ENCODE assay signal across 29 cellular contexts in genomic region chr18:48043166-48043565, GRCh38.
DNase-seq lines count a peak whose midpoint lies in the region; ATAC-seq and TF ChIP-seq lines count a peak whose summit lies in the region.
"Had no signal": no experiment of that assay in that cellular context is flagged by ENCODE, and none has a peak within 500 bp of the region (broad histone marks: within the 10 kb centered on the region; RNA-seq: fewer than 3 reads in every experiment).

No MANE protein-coding gene starts in this region.

- H4K20me1 ChIP-seq in SK-N-SH (ENCODE audit: insufficient read depth), result no peaks in the 10 kb centered on the region
- no peaks in the 10 kb centered on the region for H4K20me1 ChIP-seq in hepatocyte (ENCODE audit: insufficient read depth, poor library complexity, severe bottlenecking)
- H4K20me1 ChIP-seq: BLaER1; BLaER1 treated with 17β-estradiol and CSF1 and Interleukin-3, amounts not matched to agents 10 nM and 100 nM had no signal

- CTCF ChIA-PET in SK-N-SH (lab: Yijun Ruan, JAX) (interaction anchor here (0.7 kb wide), 1 partner anchor 12 kb away, joined by 5 read pairs; no protein-coding TSS in a partner anchor), HEK293 (lab: Yijun Ruan, JAX) (interaction anchor here (0.9 kb wide), 2 partner anchors 9 to 402 kb away, joined by 3 read pairs; no protein-coding TSS in a partner anchor)

- H3K4me3 ChIP-seq in SK-N-SH (ENCODE audit: low read depth in 2 of 2, low read length in 1 of 2), result no peak overlapping the region
- H3K4me3 ChIP-seq in HEK293 (ENCODE audit: low read depth, low read length), result no peak overlapping the region
- no peak overlapping the region for H3K4me3 ChIP-seq in hepatocyte
- H3K4me3 ChIP-seq: A549; BLaER1; BLaER1 treated with 17β-estradiol and CSF1 and Interleukin-3, amounts not matched to agents 10 nM and 100 nM had no signal

- WGBS in SK-N-SH (ENCODE audit: low lambda C conversion rate), result 42% methylated on average over 3 of the region's 3 CpGs
- 71% methylated on average over 3 of the region's 3 CpGs for WGBS in hepatocyte (ENCODE audit: low lambda C conversion rate, missing lambda C conversion rate)

- H3K27ac ChIP-seq in SK-N-SH (ENCODE audit: low read depth in 2 of 2, low read length in 1 of 2) (no peak overlapping the region), HEK293 (ENCODE audit: extremely low read depth, low read depth, low read length) (no peak overlapping the region), hepatocyte (no peak overlapping the region)
- H3K27ac ChIP-seq: 22Rv1; A549; BLaER1; BLaER1 treated with 17β-estradiol and CSF1 and Interleukin-3, amounts not matched to agents 10 nM and 100 nM; C4-2B had no signal

- POLR2A ChIA-PET in SK-N-SH (lab: Yijun Ruan, JAX), result no interaction called here
- POLR2A ChIA-PET in HEK293 (lab: Yijun Ruan, JAX), result no interaction called here

- ATAC-seq in SK-N-SH treated with all-trans-retinoic acid at 6 μM for 48 hours, result no peak
- ATAC-seq: A549; CD8-positive, alpha-beta T cell had no signal

- H3K79me2 ChIP-seq in SK-N-SH (ENCODE audit: insufficient read depth), result no peaks in the 10 kb centered on the region
- H3K79me2 ChIP-seq in hepatocyte, result no peaks in the 10 kb centered on the region

- H3K9me3 ChIP-seq in SK-N-SH (no peaks in the 10 kb centered on the region), HEK293 (ENCODE audit: control insufficient read depth, insufficient read depth, low read depth, low read length) (no peaks in the 10 kb centered on the region), hepatocyte (ENCODE audit: low read depth) (no peaks in the 10 kb centered on the region)
- H3K9me3 ChIP-seq: BE2C, Caco-2 had no signal

- no peak overlapping the region for H3K4me2 ChIP-seq in SK-N-SH
- no peak overlapping the region for H3K4me2 ChIP-seq in hepatocyte
- H3K4me2 ChIP-seq: A549; BLaER1; BLaER1 treated with 17β-estradiol and CSF1 and Interleukin-3, amounts not matched to agents 10 nM and 100 nM had no signal

- H3K27me3 ChIP-seq in SK-N-SH (ENCODE audit: insufficient read depth), result no peaks in the 10 kb centered on the region
- no peaks in the 10 kb centered on the region for H3K27me3 ChIP-seq in hepatocyte
- H3K27me3 ChIP-seq: BE2C; BLaER1; BLaER1 treated with 17β-estradiol and CSF1 and Interleukin-3, amounts not matched to agents 10 nM and 100 nM had no signal

- no peak for DNase-seq in SK-N-SH
- DNase-seq in hepatocyte (ENCODE audit: low spot score), result no peak
- DNase-seq: 8988T; ACHN; AML-193; BE2C; C1 segment of cervical spinal cord; Caco-2; Calu3; CD4-positive, alpha-beta memory T cell; CD4-positive, alpha-beta T cell; CD4-positive, CD25-positive, alpha-beta regulatory T cell; CD8-positive, alpha-beta memory T cell; CD8-positive, alpha-beta T cell; COR-L47; DMS 273 treated with DMSO at 0.1 percent for 48 hours; DMS153; DMS53; DMS79; DMS79 treated with DMSO at 0.1 percent for 48 hours; DND-41; EL had no signal

- no peak for TF ChIP-seq RAD21 in SK-N-SH (IDR thresholded peaks at IDR 0.05; ENCODE audit: low read length)

- no peak for TF ChIP-seq CTCF in SK-N-SH (IDR thresholded peaks at IDR 0.05)
- TF ChIP-seq CTCF in HEK293 (tag by site-specific recombination; IDR thresholded peaks at IDR 0.05), result no peak
- TF ChIP-seq CTCF in hepatocyte (IDR thresholded peaks at IDR 0.05; ENCODE audit: poor library complexity), result no peak

- no peaks in the 10 kb centered on the region for H3F3A ChIP-seq in SK-N-SH (replicated peaks; ENCODE audit: insufficient read depth)

- H3K9ac ChIP-seq in SK-N-SH, result no peak overlapping the region
- H3K9ac ChIP-seq: BLaER1; BLaER1 treated with 17β-estradiol and CSF1 and Interleukin-3, amounts not matched to agents 10 nM and 100 nM had no signal

- H2AFZ ChIP-seq in SK-N-SH (ENCODE audit: low read depth) (no peak overlapping the region), hepatocyte (no peak overlapping the region)

- H3K4me1 ChIP-seq in SK-N-SH (ENCODE audit: control insufficient read depth in 1 of 2, insufficient read depth in 2 of 2, low read depth in 1 of 2, low read length in 1 of 2) (peaks cover 0 to 26% of the 10 kb centered on the region in 2 experiments; a peak in 1 of 4 replicates), HEK293 (ENCODE audit: control insufficient read depth, insufficient read depth, low read length) (no peaks in the 10 kb centered on the region), hepatocyte (ENCODE audit: insufficient read depth) (no peaks in the 10 kb centered on the region)
- H3K4me1 ChIP-seq: A549; BE2C; BLaER1; BLaER1 treated with 17β-estradiol and CSF1 and Interleukin-3, amounts not matched to agents 10 nM and 100 nM; Caco-2 had no signal

- H3K36me3 ChIP-seq in SK-N-SH (replicated peaks in 1 of 2; ENCODE audit: control insufficient read depth in 1 of 2, insufficient read depth in 2 of 2, low read length in 1 of 2) (no peaks in the 10 kb centered on the region), HEK293 (ENCODE audit: control insufficient read depth in 2 of 2, insufficient read depth in 1 of 2, low read length in 2 of 2) (no peaks in the 10 kb centered on the region), hepatocyte (replicated peaks; ENCODE audit: insufficient read depth, low read depth) (no peaks in the 10 kb centered on the region)
- H3K36me3 ChIP-seq: BE2C; BLaER1; BLaER1 treated with 17β-estradiol and CSF1 and Interleukin-3, amounts not matched to agents 10 nM and 100 nM had no signal

- H3K9me2 ChIP-seq in SK-N-SH (no peaks in the 10 kb centered on the region), hepatocyte (replicated peaks; ENCODE audit: insufficient read depth) (no peaks in the 10 kb centered on the region)

- no peak for TF ChIP-seq EP300 in SK-N-SH (IDR thresholded peaks at IDR 0.05; ENCODE audit: borderline replicate concordance in 1 of 2, low read depth in 1 of 2, low read length in 1 of 2)

TF ChIP-seq in SK-N-SH treated with all-trans-retinoic acid at 6 μM for 48 hours, 23 proteins besides CTCF, POLR2A, EP300 and RAD21:
- TF ChIP-seq CREB5 (CRISPR knock-in tag; IDR thresholded peaks at IDR 0.05; ENCODE audit: low read depth), result no peak
- peak; percentile 98 for TF ChIP-seq ZNF8 (CRISPR knock-in tag; IDR thresholded peaks at IDR 0.05)

TF ChIP-seq in SK-N-SH, 30 proteins besides CTCF, POLR2A, EP300 and RAD21 (continues in another document):
- TF ChIP-seq POLR2AphosphoS5 (IDR thresholded peaks at IDR 0.05; ENCODE audit: low read depth, low read length) (no peak), ELF1 (IDR thresholded peaks at IDR 0.05) (no peak), CHD2 (IDR thresholded peaks at IDR 0.05; ENCODE audit: low read length, partially characterized antibody) (no peak), RFX5 (IDR thresholded peaks at IDR 0.05; ENCODE audit: low read length) (no peak), MXI1 (IDR thresholded peaks at IDR 0.05; ENCODE audit: low read depth, low read length) (no peak), YY1 (IDR thresholded peaks at IDR 0.05; ENCODE audit: low read depth) (no peak), TAF1 (IDR thresholded peaks at IDR 0.05; ENCODE audit: borderline replicate concordance, low read depth, low read length) (no peak)

TF ChIP-seq in HEK293, 187 proteins besides CTCF, POLR2A, EP300 and RAD21:
- peak; percentile 37; the same call in 1 of the 2 replicates for TF ChIP-seq ZNF146 (tag by site-specific recombination; IDR thresholded peaks at IDR 0.05)
- TF ChIP-seq, protein P1, sequence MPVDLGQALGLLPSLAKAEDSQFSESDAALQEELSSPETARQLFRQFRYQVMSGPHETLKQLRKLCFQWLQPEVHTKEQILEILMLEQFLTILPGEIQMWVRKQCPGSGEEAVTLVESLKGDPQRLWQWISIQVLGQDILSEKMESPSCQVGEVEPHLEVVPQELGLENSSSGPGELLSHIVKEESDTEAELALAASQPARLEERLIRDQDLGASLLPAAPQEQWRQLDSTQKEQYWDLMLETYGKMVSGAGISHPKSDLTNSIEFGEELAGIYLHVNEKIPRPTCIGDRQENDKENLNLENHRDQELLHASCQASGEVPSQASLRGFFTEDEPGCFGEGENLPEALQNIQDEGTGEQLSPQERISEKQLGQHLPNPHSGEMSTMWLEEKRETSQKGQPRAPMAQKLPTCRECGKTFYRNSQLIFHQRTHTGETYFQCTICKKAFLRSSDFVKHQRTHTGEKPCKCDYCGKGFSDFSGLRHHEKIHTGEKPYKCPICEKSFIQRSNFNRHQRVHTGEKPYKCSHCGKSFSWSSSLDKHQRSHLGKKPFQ (tag by site-specific recombination; IDR thresholded peaks at IDR 0.05), result no peak
TF ChIP-seq in HEK293: peak in this region for 1.
